30 cellular contexts compared by ENCODE assay signal in the genomic region with DNA sequence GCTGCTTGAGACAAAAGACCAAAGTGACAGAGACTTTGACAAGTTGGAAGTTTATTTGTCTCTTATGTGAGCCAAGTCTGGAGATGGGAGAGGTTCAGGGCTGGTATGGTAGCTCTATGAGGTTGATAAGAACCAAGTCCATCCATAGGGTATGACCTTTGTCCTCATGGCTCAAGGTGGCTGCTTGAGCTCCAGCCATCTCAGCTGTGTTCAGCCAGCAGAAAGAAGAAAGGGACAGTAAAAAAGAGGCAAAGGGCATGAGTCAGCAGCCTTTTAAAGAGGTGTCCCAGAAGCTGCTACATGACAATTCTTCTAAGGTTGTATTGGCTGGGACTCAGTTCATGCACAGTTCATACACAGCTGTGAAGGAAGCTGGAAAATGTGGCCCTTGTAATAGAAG.
"Had no signal": no experiment of that assay in that cellular context is flagged by ENCODE, and none has a peak within 500 bp of the region (broad histone marks: within the 10 kb centered on the region; RNA-seq: fewer than 3 reads in every experiment).

No MANE protein-coding gene starts in this region.

- H3K27ac Mint-ChIP-seq: activated CD4-positive, alpha-beta memory T cell treated with anti-CD3 and anti-CD28 coated beads, Interleukin-2, amount 10 ng/mL, durations not matched to agents 7 days and 5 days; activated CD4-positive, alpha-beta T cell treated with anti-CD3 and anti-CD28 coated beads, Interleukin-2, amount 10 ng/mL, durations not matched to agents 7 days and 5 days; activated naive CD4-positive, alpha-beta T cell treated with anti-CD3 and anti-CD28 coated beads, Interleukin-2, amount 10 ng/mL, durations not matched to agents 7 days and 5 days; activated naive CD4-positive, alpha-beta T cell treated with anti-CD3 and anti-CD28 coated beads, Interleukin-2, amount 50 U/mL, for 72 hours; activated naive CD8-positive, alpha-beta T cell treated with anti-CD3 and anti-CD28 coated beads, Interleukin-2, amount 10 ng/mL, durations not matched to agents 7 days and 5 days; activated T-cell treated with anti-CD3 and anti-CD28 coated beads, Interleukin-2, amount 50 U/mL, for 24 hours; activated T-cell treated with anti-CD3 and anti-CD28 coated beads, Interleukin-2, amount 50 U/mL, for 72 hours; dendritic cell treated with granulocyte-macrophage colony-stimulating factor and Interleukin-4, amounts not matched to agents 40 ng/mL and 50 ng/mL, for 4 days had no signal

- H3K4me3 ChIP-seq: ascending aorta, breast epithelium, cardiac muscle cell, coronary artery, dorsolateral prefrontal cortex, esophagus squamous epithelium, gastroesophageal sphincter, heart right ventricle had no signal

- H3K4me1 Mint-ChIP-seq: activated CD4-positive, alpha-beta memory T cell treated with anti-CD3 and anti-CD28 coated beads, Interleukin-2, amount 10 ng/mL, durations not matched to agents 7 days and 5 days; activated CD4-positive, alpha-beta T cell treated with anti-CD3 and anti-CD28 coated beads, Interleukin-2, amount 10 ng/mL, durations not matched to agents 7 days and 5 days; activated naive CD4-positive, alpha-beta T cell treated with anti-CD3 and anti-CD28 coated beads, Interleukin-2, amount 10 ng/mL, durations not matched to agents 7 days and 5 days; central memory CD8-positive, alpha-beta T cell had no signal

- H3K36me3 Mint-ChIP-seq: activated naive CD4-positive, alpha-beta T cell treated with anti-CD3 and anti-CD28 coated beads, Interleukin-2, amount 10 ng/mL, durations not matched to agents 7 days and 5 days; activated naive CD4-positive, alpha-beta T cell treated with anti-CD3 and anti-CD28 coated beads, Interleukin-2, amount 50 U/mL, for 72 hours; activated naive CD8-positive, alpha-beta T cell treated with anti-CD3 and anti-CD28 coated beads, Interleukin-2, amount 10 ng/mL, durations not matched to agents 7 days and 5 days; brain had no signal

- ATAC-seq: activated naive CD4-positive, alpha-beta T cell treated with anti-CD3 and anti-CD28 coated beads, Interleukin-2, amount 50 U/mL, for 72 hours; activated T-cell treated with anti-CD3 and anti-CD28 coated beads, Interleukin-2, amount 50 U/mL, for 72 hours; gastroesophageal sphincter; heart right ventricle had no signal

- H3K36me3 ChIP-seq: ascending aorta, breast epithelium, cardiac muscle cell, esophagus squamous epithelium, gastroesophageal sphincter, heart right ventricle had no signal

- H3K27me3 ChIP-seq: ascending aorta had no signal

- H3K9me3 ChIP-seq: ascending aorta, breast epithelium, esophagus squamous epithelium, gastroesophageal sphincter, heart right ventricle had no signal

- DNase-seq: activated CD4-positive, alpha-beta memory T cell treated with anti-CD3 and anti-CD28 coated beads, Interleukin-2, amount 10 ng/mL, durations not matched to agents 7 days and 5 days; activated CD4-positive, alpha-beta T cell treated with anti-CD3 and anti-CD28 coated beads for 1 hour; activated CD4-positive, alpha-beta T cell treated with anti-CD3 and anti-CD28 coated beads for 4 hours; activated CD4-positive, alpha-beta T cell treated with anti-CD3 and anti-CD28 coated beads, Interleukin-2, amount 10 ng/mL, durations not matched to agents 7 days and 5 days; activated CD4-positive, alpha-beta T cell treated with anti-CD3 and anti-CD28 coated beads, Interleukin-2, amount 50 U/mL, for 4 hours; activated CD8-positive, alpha-beta memory T cell treated with anti-CD3 and anti-CD28 coated beads, Interleukin-2, amount 50 U/mL, for 48 hours; activated gamma-delta T cell; activated naive CD4-positive, alpha-beta T cell; activated naive CD4-positive, alpha-beta T cell treated with anti-CD3 and anti-CD28 coated beads, Interleukin-2, amount 10 ng/mL, durations not matched to agents 7 days and 5 days; activated naive CD8-positive, alpha-beta T cell treated with anti-CD3 and anti-CD28 coated beads, Interleukin-2, amount 10 ng/mL, durations not matched to agents 7 days and 5 days; activated T-cell treated with anti-CD3 and anti-CD28 coated beads for 4 hours; activated T-cell treated with anti-CD3 and anti-CD28 coated beads, Interleukin-2, amount 50 U/mL, for 24 hours; activated T-cell treated with anti-CD3 and anti-CD28 coated beads, Interleukin-2, amount 50 U/mL, for 72 hours; dorsolateral prefrontal cortex; effector memory CD4-positive, alpha-beta T cell; erythroblast; esophagus squamous epithelium; foreskin melanocyte; heart right ventricle; T-helper 1 cell; T-helper 2 cell had no signal

- H3K4me1 ChIP-seq: ascending aorta, breast epithelium, gastroesophageal sphincter had no signal

- H3K4me3 Mint-ChIP-seq: activated CD4-positive, alpha-beta memory T cell treated with anti-CD3 and anti-CD28 coated beads, Interleukin-2, amount 10 ng/mL, durations not matched to agents 7 days and 5 days; activated CD4-positive, alpha-beta T cell treated with anti-CD3 and anti-CD28 coated beads, Interleukin-2, amount 10 ng/mL, durations not matched to agents 7 days and 5 days; activated naive CD4-positive, alpha-beta T cell treated with anti-CD3 and anti-CD28 coated beads, Interleukin-2, amount 10 ng/mL, durations not matched to agents 7 days and 5 days; activated naive CD8-positive, alpha-beta T cell treated with anti-CD3 and anti-CD28 coated beads, Interleukin-2, amount 10 ng/mL, durations not matched to agents 7 days and 5 days; activated T-cell treated with anti-CD3 and anti-CD28 coated beads, Interleukin-2, amount 50 U/mL, for 24 hours; activated T-cell treated with anti-CD3 and anti-CD28 coated beads, Interleukin-2, amount 50 U/mL, for 72 hours; central memory CD8-positive, alpha-beta T cell; dendritic cell treated with granulocyte-macrophage colony-stimulating factor and Interleukin-4, amounts not matched to agents 40 ng/mL and 50 ng/mL, for 4 days had no signal

- H3K9me3 Mint-ChIP-seq: activated CD4-positive, alpha-beta memory T cell treated with anti-CD3 and anti-CD28 coated beads, Interleukin-2, amount 10 ng/mL, durations not matched to agents 7 days and 5 days; activated CD4-positive, alpha-beta T cell treated with anti-CD3 and anti-CD28 coated beads, Interleukin-2, amount 10 ng/mL, durations not matched to agents 7 days and 5 days; activated naive CD4-positive, alpha-beta T cell treated with anti-CD3 and anti-CD28 coated beads, Interleukin-2, amount 10 ng/mL, durations not matched to agents 7 days and 5 days; activated naive CD4-positive, alpha-beta T cell treated with anti-CD3 and anti-CD28 coated beads, Interleukin-2, amount 50 U/mL, for 72 hours; activated naive CD8-positive, alpha-beta T cell treated with anti-CD3 and anti-CD28 coated beads, Interleukin-2, amount 10 ng/mL, durations not matched to agents 7 days and 5 days; activated T-cell treated with anti-CD3 and anti-CD28 coated beads, Interleukin-2, amount 50 U/mL, for 24 hours; activated T-cell treated with anti-CD3 and anti-CD28 coated beads, Interleukin-2, amount 50 U/mL, for 72 hours; central memory CD8-positive, alpha-beta T cell; dendritic cell treated with granulocyte-macrophage colony-stimulating factor and Interleukin-4, amounts not matched to agents 40 ng/mL and 50 ng/mL, for 4 days had no signal

- H3K27ac ChIP-seq: ascending aorta, breast epithelium, cardiac muscle cell, coronary artery, dorsolateral prefrontal cortex, esophagus squamous epithelium, gastroesophageal sphincter, heart right ventricle had no signal
